9 cellular contexts compared by ENCODE assay signal in genomic region chr14:38209572-38210159, GRCh38. TPM values are rescaled to one million over a fixed set of nuclear protein-coding genes. Genes with fewer than 3 reads are reported as not detected.
DNase-seq lines count a peak whose midpoint lies in the region; ATAC-seq and TF ChIP-seq lines count a peak whose summit lies in the region.
"Had no signal": no experiment of that assay in that cellular context is flagged by ENCODE, and none has a peak within 500 bp of the region (broad histone marks: within the 10 kb centered on the region; RNA-seq: fewer than 3 reads in every experiment).

No MANE protein-coding gene starts in this region.

- H3K4me3 Mint-ChIP-seq in MCF 10A (ENCODE audit: unreplicated experiment) = no peak overlapping the region

- no peak overlapping the region for H3K27ac Mint-ChIP-seq in MCF 10A (ENCODE audit: low read depth, unreplicated experiment)

- peaks cover 4% of the 10 kb centered on the region for H3K4me1 Mint-ChIP-seq in MCF 10A (ENCODE audit: insufficient read depth, unreplicated experiment)

- H3K9me3 ChIP-seq in breast epithelium = no peaks in the 10 kb centered on the region
- H3K9me3 ChIP-seq in endocrine pancreas (ENCODE audit: control insufficient read depth, low read length) = no peaks in the 10 kb centered on the region
- no peaks in the 10 kb centered on the region for H3K9me3 ChIP-seq in mesodermal cell (ENCODE audit: control insufficient read depth, low read length)
- no peaks in the 10 kb centered on the region for H3K9me3 ChIP-seq in upper lobe of right lung

- H3K9me3 Mint-ChIP-seq in MCF 10A (ENCODE audit: unreplicated experiment) = peaks cover 14% of the 10 kb centered on the region

- H3K4me1 ChIP-seq in breast epithelium (no peaks in the 10 kb centered on the region), endocrine pancreas (ENCODE audit: control insufficient read depth, insufficient read depth, low read length) (peaks cover 12% of the 10 kb centered on the region), mesodermal cell (ENCODE audit: control insufficient read depth, insufficient read depth, low read length, poor library complexity, severe bottlenecking) (peaks cover 6% of the 10 kb centered on the region), upper lobe of right lung (no peaks in the 10 kb centered on the region)

- peak overlapping the region; percentile 27 for H3K9ac ChIP-seq in endocrine pancreas (ENCODE audit: control insufficient read depth, insufficient read depth, low read length)

- no peak for TF ChIP-seq CTCF in breast epithelium (IDR thresholded peaks at IDR 0.05)
- TF ChIP-seq CTCF in MCF 10A (IDR thresholded peaks at IDR 0.05; ENCODE audit: unreplicated experiment) = no peak
- TF ChIP-seq CTCF in upper lobe of right lung (IDR thresholded peaks at IDR 0.05) = no peak

- CTCF ChIA-PET in MCF 10A (lab: Yijun Ruan, JAX) = interaction anchor here (0.5 to 0.6 kb wide), 2 partner anchors 391 to 456 kb away, joined by 3 to 5 read pairs; no protein-coding TSS in a partner anchor

- POLR2A ChIA-PET in MCF 10A (lab: Yijun Ruan, JAX) = no interaction called here

- ATAC-seq in upper lobe of right lung = no peak
- no peak for ATAC-seq in HG02798 (IDR thresholded peaks at IDR 0.05; ENCODE audit: poor library complexity, unreplicated experiment)

- no peak for TF ChIP-seq POLR2A in breast epithelium (IDR thresholded peaks at IDR 0.05)

- H3K27me3 Mint-ChIP-seq in MCF 10A (ENCODE audit: insufficient read depth, unreplicated experiment) = no peaks in the 10 kb centered on the region

- BruUV-seq in MCF 10A (replicated peaks; lab: Mats Ljungman, UMichigan) = no TSS peak

- H3K4me3 ChIP-seq in breast epithelium (peak overlapping the region; percentile 36 to 67 (median 44)), endocrine pancreas (ENCODE audit: control insufficient read depth, insufficient read depth, low read length) (peak overlapping the region; percentile 10), mesodermal cell (ENCODE audit: extremely low read depth, insufficient read depth, low read length, poor library complexity, severe bottlenecking) (peak overlapping the region; percentile 21), upper lobe of right lung (peak overlapping the region; percentile 46)

- H3K27me3 ChIP-seq in breast epithelium (peaks cover 0 to 47% of the 10 kb centered on the region in 2 donors), endocrine pancreas (ENCODE audit: control insufficient read depth, insufficient read depth, low read length) (no peaks in the 10 kb centered on the region), upper lobe of right lung (peaks cover 42% of the 10 kb centered on the region)

- intact Hi-C loops in breast epithelium (cut with DNase I; ENCODE audit: low total_unique reads) (no loop called here), MCF 10A (cut with micrococcal nuclease) (no loop called here), upper lobe of right lung (cut with DNase I) (no loop called here)

- no peak overlapping the region for H3K27ac ChIP-seq in breast epithelium
- H3K27ac ChIP-seq in mesodermal cell (ENCODE audit: low read depth, low read length, severe bottlenecking) = no peak overlapping the region
- no peak overlapping the region for H3K27ac ChIP-seq in upper lobe of right lung
- H3K27ac ChIP-seq: C4-2B had no signal

- no peaks in the 10 kb centered on the region for H3K36me3 Mint-ChIP-seq in MCF 10A (ENCODE audit: insufficient read depth, unreplicated experiment)

- 22 to 30% methylated on average over 34 to 37 of the region's 39 CpGs for WGBS in mesodermal cell (ENCODE audit: insufficient coverage in 2 of 2), 2 experiments

- no peak for DNase-seq in breast epithelium (ENCODE audit: low spot score in 2 of 2)
- no peak for DNase-seq in MCF 10A (ENCODE audit: unreplicated experiment)
- DNase-seq in upper lobe of right lung = no peak
- DNase-seq in NCI-H774 (lab: John Stamatoyannopoulos, UW) = no peak
- no peak for DNase-seq in amniotic stem cell (lab: John Stamatoyannopoulos, UW)

- H3K36me3 ChIP-seq in breast epithelium (no peaks in the 10 kb centered on the region), endocrine pancreas (ENCODE audit: control insufficient read depth, insufficient read depth, low read length) (no peaks in the 10 kb centered on the region), mesodermal cell (ENCODE audit: control insufficient read depth, insufficient read depth, low read length) (no peaks in the 10 kb centered on the region), upper lobe of right lung (no peaks in the 10 kb centered on the region)

RNA-seq across cellular contexts. Expression of gene SSTR1, which starts 2.0 kb away (rescaled TPM):
- under 1 TPM; 0.16 to 0.33 (median 0.29) TPM for total RNA-seq in breast epithelium
- 0.29 and 0.33 TPM in 2 replicates for total RNA-seq in MCF 10A (2022)
- polyA plus RNA-seq in mesodermal cell (2013, experiment 1 of 2) = 5.7 TPM
- polyA plus RNA-seq in mesodermal cell (2013, experiment 2 of 2) = 5.3 TPM
- total RNA-seq in upper lobe of right lung = 9.2 TPM

RNA-seq across cellular contexts. Expression of gene CLEC14A, which starts 46.2 kb away (rescaled TPM):
- total RNA-seq in breast epithelium = 10 to 100 TPM; 11.9 to 25.6 (median 24.8) TPM
- not detected in 2 replicates for total RNA-seq in MCF 10A (2022)
- polyA plus RNA-seq in mesodermal cell (2013, experiment 1 of 2) = 2.0 TPM
- polyA plus RNA-seq in mesodermal cell (2013, experiment 2 of 2) = 1.2 TPM
- total RNA-seq in upper lobe of right lung = 87.6 TPM

Comparison
In these comparisons a context has a peak if more than half of its experiments do, and no peak if none do; other contexts are left out.
1. RNA of gene CLEC14A, which starts 46.2 kb away (total RNA-seq): 87.6 TPM in upper lobe of right lung (single experiment) and 11.9 to 25.6 TPM in breast epithelium; not detected in MCF 10A; every median in the first group is over 10 times any median in the second.
2. Peak in every context shown above with its lines, with median percentiles within 50 percentile points of each other: H3K4me3 ChIP-seq.